1 cellular context compared by ENCODE assay signal in genomic region chr6:43304361-43304760, GRCh38.
TF ChIP-seq lines count a peak whose summit lies in the region.

No MANE protein-coding gene starts in this region.

TF ChIP-seq in HepG2, 621 proteins besides CTCF, POLR2A, EP300 and RAD21 (continues in another document):
- TF ChIP-seq ZNF740 (CRISPR knock-in tag; IDR thresholded peaks at IDR 0.05) (no peak), TMF1 (CRISPR knock-in tag; IDR thresholded peaks at IDR 0.05; ENCODE audit: low read depth) (no peak), ZNF317 (CRISPR knock-in tag; IDR thresholded peaks at IDR 0.05) (no peak), JUND (CRISPR knock-in tag; IDR thresholded peaks at IDR 0.05) (no peak), ZNF720 (CRISPR knock-in tag; IDR thresholded peaks at IDR 0.05) (no peak), ZNF724P (CRISPR knock-in tag; IDR thresholded peaks at IDR 0.05; ENCODE audit: borderline replicate concordance) (no peak), PBX3 (CRISPR knock-in tag; IDR thresholded peaks at IDR 0.05; ENCODE audit: borderline replicate concordance) (no peak), ZNF225 (CRISPR knock-in tag; IDR thresholded peaks at IDR 0.05) (no peak), NFYC (CRISPR knock-in tag; IDR thresholded peaks at IDR 0.05) (no peak), ZHX2 (IDR thresholded peaks at IDR 0.05; ENCODE audit: low read depth) (no peak), ZHX2 (CRISPR knock-in tag; IDR thresholded peaks at IDR 0.05; ENCODE audit: borderline replicate concordance) (no peak), NR1H2 (CRISPR knock-in tag; IDR thresholded peaks at IDR 0.05; ENCODE audit: borderline replicate concordance, low read depth) (no peak), CENPBD1 (CRISPR knock-in tag; IDR thresholded peaks at IDR 0.05; ENCODE audit: borderline replicate concordance, low read depth) (no peak), ZNF318 (CRISPR knock-in tag; IDR thresholded peaks at IDR 0.05) (no peak), ZFP41 (CRISPR knock-in tag; IDR thresholded peaks at IDR 0.05; ENCODE audit: borderline replicate concordance) (no peak)
- TF ChIP-seq, protein P1, sequence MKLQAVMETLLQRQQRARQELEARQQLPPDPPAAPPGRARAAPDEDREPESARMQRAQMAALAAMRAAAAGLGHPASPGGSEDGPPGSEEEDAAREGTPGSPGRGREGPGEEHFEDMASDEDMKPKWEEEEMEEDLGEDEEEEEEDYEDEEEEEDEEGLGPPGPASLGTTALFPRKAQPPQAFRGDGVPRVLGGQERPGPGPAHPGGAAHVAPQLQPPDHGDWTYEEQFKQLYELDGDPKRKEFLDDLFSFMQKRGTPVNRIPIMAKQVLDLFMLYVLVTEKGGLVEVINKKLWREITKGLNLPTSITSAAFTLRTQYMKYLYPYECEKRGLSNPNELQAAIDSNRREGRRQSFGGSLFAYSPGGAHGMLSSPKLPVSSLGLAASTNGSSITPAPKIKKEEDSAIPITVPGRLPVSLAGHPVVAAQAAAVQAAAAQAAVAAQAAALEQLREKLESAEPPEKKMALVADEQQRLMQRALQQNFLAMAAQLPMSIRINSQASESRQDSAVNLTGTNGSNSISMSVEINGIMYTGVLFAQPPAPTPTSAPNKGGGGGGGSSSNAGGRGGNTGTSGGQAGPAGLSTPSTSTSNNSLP (IDR thresholded peaks at IDR 0.05; ENCODE audit: low read depth, low read length), result no peak
- TF ChIP-seq, protein P2, sequence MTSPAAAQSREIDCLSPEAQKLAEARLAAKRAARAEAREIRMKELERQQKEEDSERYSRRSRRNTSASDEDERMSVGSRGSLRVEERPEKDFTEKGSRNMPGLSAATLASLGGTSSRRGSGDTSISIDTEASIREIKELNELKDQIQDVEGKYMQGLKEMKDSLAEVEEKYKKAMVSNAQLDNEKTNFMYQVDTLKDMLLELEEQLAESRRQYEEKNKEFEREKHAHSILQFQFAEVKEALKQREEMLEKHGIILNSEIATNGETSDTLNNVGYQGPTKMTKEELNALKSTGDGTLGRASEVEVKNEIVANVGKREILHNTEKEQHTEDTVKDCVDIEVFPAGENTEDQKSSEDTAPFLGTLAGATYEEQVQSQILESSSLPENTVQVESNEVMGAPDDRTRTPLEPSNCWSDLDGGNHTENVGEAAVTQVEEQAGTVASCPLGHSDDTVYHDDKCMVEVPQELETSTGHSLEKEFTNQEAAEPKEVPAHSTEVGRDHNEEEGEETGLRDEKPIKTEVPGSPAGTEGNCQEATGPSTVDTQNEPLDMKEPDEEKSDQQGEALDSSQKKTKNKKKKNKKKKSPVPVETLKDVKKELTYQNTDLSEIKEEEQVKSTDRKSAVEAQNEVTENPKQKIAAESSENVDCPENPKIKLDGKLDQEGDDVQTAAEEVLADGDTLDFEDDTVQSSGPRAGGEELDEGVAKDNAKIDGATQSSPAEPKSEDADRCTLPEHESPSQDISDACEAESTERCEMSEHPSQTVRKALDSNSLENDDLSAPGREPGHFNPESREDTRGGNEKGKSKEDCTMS (CRISPR knock-in tag; conservative IDR thresholded peaks at IDR 0.05), result no peak
- TF ChIP-seq, protein P3, sequence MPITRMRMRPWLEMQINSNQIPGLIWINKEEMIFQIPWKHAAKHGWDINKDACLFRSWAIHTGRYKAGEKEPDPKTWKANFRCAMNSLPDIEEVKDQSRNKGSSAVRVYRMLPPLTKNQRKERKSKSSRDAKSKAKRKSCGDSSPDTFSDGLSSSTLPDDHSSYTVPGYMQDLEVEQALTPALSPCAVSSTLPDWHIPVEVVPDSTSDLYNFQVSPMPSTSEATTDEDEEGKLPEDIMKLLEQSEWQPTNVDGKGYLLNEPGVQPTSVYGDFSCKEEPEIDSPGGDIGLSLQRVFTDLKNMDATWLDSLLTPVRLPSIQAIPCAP (CRISPR knock-in tag; IDR thresholded peaks at IDR 0.05; ENCODE audit: low read depth), result no peak
- TF ChIP-seq, protein P4, sequence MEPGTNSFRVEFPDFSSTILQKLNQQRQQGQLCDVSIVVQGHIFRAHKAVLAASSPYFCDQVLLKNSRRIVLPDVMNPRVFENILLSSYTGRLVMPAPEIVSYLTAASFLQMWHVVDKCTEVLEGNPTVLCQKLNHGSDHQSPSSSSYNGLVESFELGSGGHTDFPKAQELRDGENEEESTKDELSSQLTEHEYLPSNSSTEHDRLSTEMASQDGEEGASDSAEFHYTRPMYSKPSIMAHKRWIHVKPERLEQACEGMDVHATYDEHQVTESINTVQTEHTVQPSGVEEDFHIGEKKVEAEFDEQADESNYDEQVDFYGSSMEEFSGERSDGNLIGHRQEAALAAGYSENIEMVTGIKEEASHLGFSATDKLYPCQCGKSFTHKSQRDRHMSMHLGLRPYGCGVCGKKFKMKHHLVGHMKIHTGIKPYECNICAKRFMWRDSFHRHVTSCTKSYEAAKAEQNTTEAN (CRISPR knock-in tag; conservative IDR thresholded peaks at IDR 0.05), result no peak
- TF ChIP-seq, protein P5, sequence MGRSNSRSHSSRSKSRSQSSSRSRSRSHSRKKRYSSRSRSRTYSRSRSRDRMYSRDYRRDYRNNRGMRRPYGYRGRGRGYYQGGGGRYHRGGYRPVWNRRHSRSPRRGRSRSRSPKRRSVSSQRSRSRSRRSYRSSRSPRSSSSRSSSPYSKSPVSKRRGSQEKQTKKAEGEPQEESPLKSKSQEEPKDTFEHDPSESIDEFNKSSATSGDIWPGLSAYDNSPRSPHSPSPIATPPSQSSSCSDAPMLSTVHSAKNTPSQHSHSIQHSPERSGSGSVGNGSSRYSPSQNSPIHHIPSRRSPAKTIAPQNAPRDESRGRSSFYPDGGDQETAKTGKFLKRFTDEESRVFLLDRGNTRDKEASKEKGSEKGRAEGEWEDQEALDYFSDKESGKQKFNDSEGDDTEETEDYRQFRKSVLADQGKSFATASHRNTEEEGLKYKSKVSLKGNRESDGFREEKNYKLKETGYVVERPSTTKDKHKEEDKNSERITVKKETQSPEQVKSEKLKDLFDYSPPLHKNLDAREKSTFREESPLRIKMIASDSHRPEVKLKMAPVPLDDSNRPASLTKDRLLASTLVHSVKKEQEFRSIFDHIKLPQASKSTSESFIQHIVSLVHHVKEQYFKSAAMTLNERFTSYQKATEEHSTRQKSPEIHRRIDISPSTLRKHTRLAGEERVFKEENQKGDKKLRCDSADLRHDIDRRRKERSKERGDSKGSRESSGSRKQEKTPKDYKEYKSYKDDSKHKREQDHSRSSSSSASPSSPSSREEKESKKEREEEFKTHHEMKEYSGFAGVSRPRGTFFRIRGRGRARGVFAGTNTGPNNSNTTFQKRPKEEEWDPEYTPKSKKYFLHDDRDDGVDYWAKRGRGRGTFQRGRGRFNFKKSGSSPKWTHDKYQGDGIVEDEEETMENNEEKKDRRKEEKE (IDR thresholded peaks at IDR 0.05), result no peak
